Comparison of ENCODE assay signal across 8 cellular contexts in the genomic region with DNA sequence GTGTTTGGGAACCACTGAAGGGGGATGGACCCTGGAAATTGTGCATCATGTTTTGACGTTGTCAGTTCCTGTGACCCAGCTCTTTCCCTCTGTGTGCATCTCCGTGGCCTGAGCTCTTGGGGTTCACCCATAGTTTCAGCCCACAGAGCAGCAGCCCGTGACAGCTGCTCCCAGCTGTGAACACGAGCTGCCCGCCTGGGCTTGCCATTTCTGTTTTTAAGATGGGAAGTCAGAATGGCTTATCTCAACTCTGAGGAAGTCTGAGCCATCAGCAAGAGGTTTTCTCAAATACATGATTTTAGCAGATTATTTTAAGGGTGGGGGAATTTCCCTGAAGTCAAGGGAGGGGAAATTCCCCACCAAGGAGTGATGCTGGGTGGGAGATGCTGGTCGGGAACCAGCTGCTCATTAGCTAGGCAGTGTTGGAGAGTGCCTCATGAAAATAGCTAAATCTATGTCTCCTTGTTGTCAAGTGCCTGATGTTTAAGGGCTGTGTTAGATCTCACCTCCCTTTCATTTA.
DNase-seq lines count a peak whose midpoint lies in the region; ATAC-seq lines count a peak whose summit lies in the region.

No MANE protein-coding gene starts in this region.

- ATAC-seq in GM19025 (IDR thresholded peaks at IDR 0.05; ENCODE audit: low read depth, unreplicated experiment): peak; percentile 59
- peak; percentile 59 for ATAC-seq in HG03066 (IDR thresholded peaks at IDR 0.05; ENCODE audit: low read depth, unreplicated experiment)

- DNase-seq in activated CD4-positive, alpha-beta T cell treated with anti-CD3 and anti-CD28 coated beads, Interleukin-2, amount 50 U/mL, for 4 hours: peak; percentile 61 to 69
- DNase-seq in germinal center (ENCODE audit: low spot score) (peak; percentile 63), NCI-H510A (lab: John Stamatoyannopoulos, UW) (no peak), NCI-H2081 treated with DMSO at 0.1 percent for 48 hours (lab: John Stamatoyannopoulos, UW) (no peak), superior temporal gyrus (ENCODE audit: extremely low spot score) (no peak)
- DNase-seq in stimulated activated CD4-positive, alpha-beta T cell treated with anti-CD3 and anti-CD28 coated beads, Interleukin-4, amount 100 ng/mL, for 4 hours: peak; percentile 53 to 78

Comparison
In these comparisons a context has a peak if more than half of its experiments do, and no peak if none do; other contexts are left out.
1. DNase-seq: peak in activated CD4-positive, alpha-beta T cell treated with anti-CD3 and anti-CD28 coated beads, Interleukin-2, amount 50 U/mL, for 4 hours (2 of 2), germinal center (single experiment) and stimulated activated CD4-positive, alpha-beta T cell treated with anti-CD3 and anti-CD28 coated beads, Interleukin-4, amount 100 ng/mL, for 4 hours (2 of 2); none in NCI-H510A (single experiment), NCI-H2081 treated with DMSO at 0.1 percent for 48 hours (single experiment) and superior temporal gyrus (single experiment).